In the genomic region with DNA sequence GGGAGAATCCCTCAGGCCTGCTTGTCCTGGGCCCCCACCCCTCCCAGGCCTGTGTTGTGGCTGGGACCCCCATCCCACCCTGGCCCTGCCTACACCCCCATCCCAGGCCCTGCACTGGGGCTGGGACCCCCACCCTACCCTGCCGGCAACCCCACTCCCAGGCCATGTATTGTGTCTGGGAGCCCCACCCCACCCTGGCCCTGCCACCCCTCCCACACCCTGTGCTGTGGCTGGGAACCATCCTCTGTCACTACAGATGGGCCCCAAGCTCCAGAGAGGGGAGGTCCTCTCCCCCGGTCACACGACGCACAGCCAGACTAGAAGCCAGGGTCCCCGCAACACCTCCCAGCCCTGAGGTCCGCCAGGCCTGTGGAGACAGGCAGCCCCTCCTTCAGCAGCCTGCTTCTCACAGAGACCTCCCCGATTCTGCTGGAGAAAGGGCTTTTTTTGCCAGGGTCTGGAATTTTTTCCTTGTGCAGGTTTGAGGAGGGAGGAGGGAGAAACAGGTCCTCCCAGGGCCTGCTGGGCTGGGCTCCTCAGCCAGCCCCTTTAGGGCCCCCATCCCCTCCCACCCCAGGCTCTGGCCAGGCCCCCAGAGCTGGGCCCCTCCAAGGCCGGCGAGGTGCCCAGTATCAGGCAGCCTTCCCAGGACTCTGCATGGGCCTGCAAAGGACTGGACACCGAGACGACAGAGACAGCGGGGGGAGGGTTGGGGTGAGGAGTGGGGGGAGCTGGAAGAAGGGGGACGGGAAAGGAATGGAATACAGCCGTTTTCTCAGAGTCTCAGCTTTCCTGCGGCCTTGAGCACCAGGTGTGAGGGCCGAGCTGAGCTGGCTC, we compare ENCODE assay signal across 1 cellular context.
TF ChIP-seq lines count a peak whose summit lies in the region.

No MANE protein-coding gene starts in this region.

TF ChIP-seq in HepG2, 621 proteins besides CTCF, POLR2A, EP300 and RAD21 (continued from another document):
- TF ChIP-seq SYNCRIP (IDR thresholded peaks at IDR 0.05; ENCODE audit: insufficient read depth, low read depth, low read length), result no peak
